ENCODE assay signal across 1 cellular context in the genomic region with DNA sequence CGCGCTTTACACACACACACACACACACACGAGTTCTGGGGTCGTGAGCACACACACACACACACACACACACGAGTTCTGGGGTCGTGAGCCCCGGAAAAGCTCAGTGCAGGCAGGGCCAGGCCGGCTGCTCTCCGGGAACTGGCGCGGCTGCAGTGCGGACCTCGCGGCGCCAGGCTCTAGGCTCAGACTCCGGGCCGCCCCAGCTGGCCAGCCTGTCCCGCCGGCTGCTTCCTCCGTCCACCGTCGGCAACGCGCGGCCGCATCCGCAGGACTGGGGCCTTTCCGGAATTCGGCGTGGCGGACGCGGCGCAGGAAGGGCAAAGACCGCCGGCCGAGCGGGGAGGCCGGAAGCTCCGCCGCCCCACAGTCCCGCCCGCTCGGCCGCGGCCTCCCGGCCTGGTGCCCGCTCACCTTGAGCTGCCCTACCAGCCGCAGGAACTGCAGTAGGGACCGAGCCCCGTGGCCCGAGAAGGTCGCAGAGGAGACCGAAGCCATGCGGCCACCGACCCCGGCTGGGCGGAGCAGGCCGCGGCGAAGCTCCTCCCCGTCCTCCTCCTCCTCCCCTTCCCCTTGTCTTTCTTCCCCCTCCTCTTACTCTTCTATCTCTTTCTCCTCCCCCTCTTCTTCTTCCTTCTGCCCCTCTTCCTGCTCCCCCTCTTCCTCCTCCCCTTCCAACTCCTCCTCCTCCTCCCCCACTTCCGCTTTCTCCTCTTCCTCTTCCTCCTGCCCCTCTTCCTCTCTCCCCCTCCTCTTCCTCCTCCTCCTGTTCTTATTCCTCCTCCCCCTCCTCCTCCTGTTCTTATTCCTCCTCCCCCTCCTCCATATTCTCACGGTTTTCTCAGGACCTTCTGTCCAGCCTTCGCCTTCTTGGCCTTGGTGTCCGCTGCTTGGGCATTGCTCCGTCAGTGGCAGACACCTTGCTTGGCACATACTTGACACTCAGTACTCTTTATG.
A peak's percentile ranks its signal among the peaks of the same experiment; 100 is the strongest.
TF ChIP-seq lines count a peak whose summit lies in the region.

A gene with protein sequence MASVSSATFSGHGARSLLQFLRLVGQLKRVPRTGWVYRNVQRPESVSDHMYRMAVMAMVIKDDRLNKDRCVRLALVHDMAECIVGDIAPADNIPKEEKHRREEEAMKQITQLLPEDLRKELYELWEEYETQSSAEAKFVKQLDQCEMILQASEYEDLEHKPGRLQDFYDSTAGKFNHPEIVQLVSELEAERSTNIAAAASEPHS (minus strand): TSS at position 533 of the 957 bp plus-strand sequence. CDS start 35 bp downstream, at position 498.

TF ChIP-seq in HepG2, 621 proteins besides CTCF, POLR2A, EP300 and RAD21 (continued from another document and continues in another):
- TF ChIP-seq, protein P1, sequence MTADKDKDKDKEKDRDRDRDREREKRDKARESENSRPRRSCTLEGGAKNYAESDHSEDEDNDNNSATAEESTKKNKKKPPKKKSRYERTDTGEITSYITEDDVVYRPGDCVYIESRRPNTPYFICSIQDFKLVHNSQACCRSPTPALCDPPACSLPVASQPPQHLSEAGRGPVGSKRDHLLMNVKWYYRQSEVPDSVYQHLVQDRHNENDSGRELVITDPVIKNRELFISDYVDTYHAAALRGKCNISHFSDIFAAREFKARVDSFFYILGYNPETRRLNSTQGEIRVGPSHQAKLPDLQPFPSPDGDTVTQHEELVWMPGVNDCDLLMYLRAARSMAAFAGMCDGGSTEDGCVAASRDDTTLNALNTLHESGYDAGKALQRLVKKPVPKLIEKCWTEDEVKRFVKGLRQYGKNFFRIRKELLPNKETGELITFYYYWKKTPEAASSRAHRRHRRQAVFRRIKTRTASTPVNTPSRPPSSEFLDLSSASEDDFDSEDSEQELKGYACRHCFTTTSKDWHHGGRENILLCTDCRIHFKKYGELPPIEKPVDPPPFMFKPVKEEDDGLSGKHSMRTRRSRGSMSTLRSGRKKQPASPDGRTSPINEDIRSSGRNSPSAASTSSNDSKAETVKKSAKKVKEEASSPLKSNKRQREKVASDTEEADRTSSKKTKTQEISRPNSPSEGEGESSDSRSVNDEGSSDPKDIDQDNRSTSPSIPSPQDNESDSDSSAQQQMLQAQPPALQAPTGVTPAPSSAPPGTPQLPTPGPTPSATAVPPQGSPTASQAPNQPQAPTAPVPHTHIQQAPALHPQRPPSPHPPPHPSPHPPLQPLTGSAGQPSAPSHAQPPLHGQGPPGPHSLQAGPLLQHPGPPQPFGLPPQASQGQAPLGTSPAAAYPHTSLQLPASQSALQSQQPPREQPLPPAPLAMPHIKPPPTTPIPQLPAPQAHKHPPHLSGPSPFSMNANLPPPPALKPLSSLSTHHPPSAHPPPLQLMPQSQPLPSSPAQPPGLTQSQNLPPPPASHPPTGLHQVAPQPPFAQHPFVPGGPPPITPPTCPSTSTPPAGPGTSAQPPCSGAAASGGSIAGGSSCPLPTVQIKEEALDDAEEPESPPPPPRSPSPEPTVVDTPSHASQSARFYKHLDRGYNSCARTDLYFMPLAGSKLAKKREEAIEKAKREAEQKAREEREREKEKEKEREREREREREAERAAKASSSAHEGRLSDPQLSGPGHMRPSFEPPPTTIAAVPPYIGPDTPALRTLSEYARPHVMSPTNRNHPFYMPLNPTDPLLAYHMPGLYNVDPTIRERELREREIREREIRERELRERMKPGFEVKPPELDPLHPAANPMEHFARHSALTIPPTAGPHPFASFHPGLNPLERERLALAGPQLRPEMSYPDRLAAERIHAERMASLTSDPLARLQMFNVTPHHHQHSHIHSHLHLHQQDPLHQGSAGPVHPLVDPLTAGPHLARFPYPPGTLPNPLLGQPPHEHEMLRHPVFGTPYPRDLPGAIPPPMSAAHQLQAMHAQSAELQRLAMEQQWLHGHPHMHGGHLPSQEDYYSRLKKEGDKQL (CRISPR knock-in tag; IDR thresholded peaks at IDR 0.05; ENCODE audit: low read depth): 0 out of 2 replicates have a peak, but pooled peaks have one; percentile 31
- TF ChIP-seq TBL1XR1 (IDR thresholded peaks at IDR 0.05; ENCODE audit: borderline replicate concordance, low read length, partially characterized antibody) (no peak), THAP11 (CRISPR knock-in tag; IDR thresholded peaks at IDR 0.05) (peak; percentile 78), FOXA1 (IDR thresholded peaks at IDR 0.05) (no peak), FOXA1 (CRISPR knock-in tag; IDR thresholded peaks at IDR 0.05) (peak; percentile 1; the same call in 1 of the 2 replicates), ZZZ3 (CRISPR knock-in tag; IDR thresholded peaks at IDR 0.05; ENCODE audit: borderline replicate concordance) (peak; percentile 51; the same call in 1 of the 2 replicates), ZBTB42 (CRISPR knock-in tag; IDR thresholded peaks at IDR 0.05) (peak; percentile 95), CEBPB (IDR thresholded peaks at IDR 0.05; ENCODE audit: borderline replicate concordance, low read depth, low read length) (no peak), TEAD3 (CRISPR knock-in tag; optimal IDR thresholded peaks at IDR 0.05; ENCODE audit: borderline replicate concordance) (peak; percentile 93), ZNF703 (CRISPR knock-in tag; IDR thresholded peaks at IDR 0.05; ENCODE audit: borderline replicate concordance) (peak; percentile 96; the same call in 1 of the 2 replicates), ARID2 (CRISPR knock-in tag; IDR thresholded peaks at IDR 0.05; ENCODE audit: borderline replicate concordance) (peak; percentile 89; the same call in 1 of the 2 replicates), CC2D1A (CRISPR knock-in tag; IDR thresholded peaks at IDR 0.05) (0 out of 2 replicates have a peak, but pooled peaks have one; percentile 54), SOX5 (CRISPR knock-in tag; IDR thresholded peaks at IDR 0.05; ENCODE audit: borderline replicate concordance) (peak; percentile 56; the same call in 1 of the 2 replicates), FOXK1 (CRISPR knock-in tag; IDR thresholded peaks at IDR 0.05; ENCODE audit: borderline replicate concordance, low read depth) (no peak), FOSL1 (CRISPR knock-in tag; IDR thresholded peaks at IDR 0.05; ENCODE audit: borderline replicate concordance) (no peak; the same call in 1 of the 2 replicates), KDM1A (CRISPR knock-in tag; IDR thresholded peaks at IDR 0.05) (peak; percentile 75; the same call in 1 of the 2 replicates), RFX3 (CRISPR knock-in tag; IDR thresholded peaks at IDR 0.05) (no peak)
- TF ChIP-seq, protein P2, sequence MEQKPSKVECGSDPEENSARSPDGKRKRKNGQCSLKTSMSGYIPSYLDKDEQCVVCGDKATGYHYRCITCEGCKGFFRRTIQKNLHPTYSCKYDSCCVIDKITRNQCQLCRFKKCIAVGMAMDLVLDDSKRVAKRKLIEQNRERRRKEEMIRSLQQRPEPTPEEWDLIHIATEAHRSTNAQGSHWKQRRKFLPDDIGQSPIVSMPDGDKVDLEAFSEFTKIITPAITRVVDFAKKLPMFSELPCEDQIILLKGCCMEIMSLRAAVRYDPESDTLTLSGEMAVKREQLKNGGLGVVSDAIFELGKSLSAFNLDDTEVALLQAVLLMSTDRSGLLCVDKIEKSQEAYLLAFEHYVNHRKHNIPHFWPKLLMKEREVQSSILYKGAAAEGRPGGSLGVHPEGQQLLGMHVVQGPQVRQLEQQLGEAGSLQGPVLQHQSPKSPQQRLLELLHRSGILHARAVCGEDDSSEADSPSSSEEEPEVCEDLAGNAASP (CRISPR knock-in tag; IDR thresholded peaks at IDR 0.05; ENCODE audit: borderline replicate concordance): peak; percentile 76
- TF ChIP-seq, protein P3, sequence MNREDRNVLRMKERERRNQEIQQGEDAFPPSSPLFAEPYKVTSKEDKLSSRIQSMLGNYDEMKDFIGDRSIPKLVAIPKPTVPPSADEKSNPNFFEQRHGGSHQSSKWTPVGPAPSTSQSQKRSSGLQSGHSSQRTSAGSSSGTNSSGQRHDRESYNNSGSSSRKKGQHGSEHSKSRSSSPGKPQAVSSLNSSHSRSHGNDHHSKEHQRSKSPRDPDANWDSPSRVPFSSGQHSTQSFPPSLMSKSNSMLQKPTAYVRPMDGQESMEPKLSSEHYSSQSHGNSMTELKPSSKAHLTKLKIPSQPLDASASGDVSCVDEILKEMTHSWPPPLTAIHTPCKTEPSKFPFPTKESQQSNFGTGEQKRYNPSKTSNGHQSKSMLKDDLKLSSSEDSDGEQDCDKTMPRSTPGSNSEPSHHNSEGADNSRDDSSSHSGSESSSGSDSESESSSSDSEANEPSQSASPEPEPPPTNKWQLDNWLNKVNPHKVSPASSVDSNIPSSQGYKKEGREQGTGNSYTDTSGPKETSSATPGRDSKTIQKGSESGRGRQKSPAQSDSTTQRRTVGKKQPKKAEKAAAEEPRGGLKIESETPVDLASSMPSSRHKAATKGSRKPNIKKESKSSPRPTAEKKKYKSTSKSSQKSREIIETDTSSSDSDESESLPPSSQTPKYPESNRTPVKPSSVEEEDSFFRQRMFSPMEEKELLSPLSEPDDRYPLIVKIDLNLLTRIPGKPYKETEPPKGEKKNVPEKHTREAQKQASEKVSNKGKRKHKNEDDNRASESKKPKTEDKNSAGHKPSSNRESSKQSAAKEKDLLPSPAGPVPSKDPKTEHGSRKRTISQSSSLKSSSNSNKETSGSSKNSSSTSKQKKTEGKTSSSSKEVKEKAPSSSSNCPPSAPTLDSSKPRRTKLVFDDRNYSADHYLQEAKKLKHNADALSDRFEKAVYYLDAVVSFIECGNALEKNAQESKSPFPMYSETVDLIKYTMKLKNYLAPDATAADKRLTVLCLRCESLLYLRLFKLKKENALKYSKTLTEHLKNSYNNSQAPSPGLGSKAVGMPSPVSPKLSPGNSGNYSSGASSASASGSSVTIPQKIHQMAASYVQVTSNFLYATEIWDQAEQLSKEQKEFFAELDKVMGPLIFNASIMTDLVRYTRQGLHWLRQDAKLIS (CRISPR knock-in tag; IDR thresholded peaks at IDR 0.05): peak; percentile 86
- TF ChIP-seq, protein P4, sequence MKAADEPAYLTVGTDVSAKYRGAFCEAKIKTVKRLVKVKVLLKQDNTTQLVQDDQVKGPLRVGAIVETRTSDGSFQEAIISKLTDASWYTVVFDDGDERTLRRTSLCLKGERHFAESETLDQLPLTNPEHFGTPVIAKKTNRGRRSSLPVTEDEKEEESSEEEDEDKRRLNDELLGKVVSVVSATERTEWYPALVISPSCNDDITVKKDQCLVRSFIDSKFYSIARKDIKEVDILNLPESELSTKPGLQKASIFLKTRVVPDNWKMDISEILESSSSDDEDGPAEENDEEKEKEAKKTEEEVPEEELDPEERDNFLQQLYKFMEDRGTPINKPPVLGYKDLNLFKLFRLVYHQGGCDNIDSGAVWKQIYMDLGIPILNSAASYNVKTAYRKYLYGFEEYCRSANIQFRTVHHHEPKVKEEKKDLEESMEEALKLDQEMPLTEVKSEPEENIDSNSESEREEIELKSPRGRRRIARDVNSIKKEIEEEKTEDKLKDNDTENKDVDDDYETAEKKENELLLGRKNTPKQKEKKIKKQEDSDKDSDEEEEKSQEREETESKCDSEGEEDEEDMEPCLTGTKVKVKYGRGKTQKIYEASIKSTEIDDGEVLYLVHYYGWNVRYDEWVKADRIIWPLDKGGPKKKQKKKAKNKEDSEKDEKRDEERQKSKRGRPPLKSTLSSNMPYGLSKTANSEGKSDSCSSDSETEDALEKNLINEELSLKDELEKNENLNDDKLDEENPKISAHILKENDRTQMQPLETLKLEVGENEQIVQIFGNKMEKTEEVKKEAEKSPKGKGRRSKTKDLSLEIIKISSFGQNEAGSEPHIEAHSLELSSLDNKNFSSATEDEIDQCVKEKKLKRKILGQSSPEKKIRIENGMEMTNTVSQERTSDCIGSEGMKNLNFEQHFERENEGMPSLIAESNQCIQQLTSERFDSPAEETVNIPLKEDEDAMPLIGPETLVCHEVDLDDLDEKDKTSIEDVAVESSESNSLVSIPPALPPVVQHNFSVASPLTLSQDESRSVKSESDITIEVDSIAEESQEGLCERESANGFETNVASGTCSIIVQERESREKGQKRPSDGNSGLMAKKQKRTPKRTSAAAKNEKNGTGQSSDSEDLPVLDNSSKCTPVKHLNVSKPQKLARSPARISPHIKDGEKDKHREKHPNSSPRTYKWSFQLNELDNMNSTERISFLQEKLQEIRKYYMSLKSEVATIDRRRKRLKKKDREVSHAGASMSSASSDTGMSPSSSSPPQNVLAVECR (CRISPR knock-in tag; IDR thresholded peaks at IDR 0.05; ENCODE audit: borderline replicate concordance): peak; percentile 96
- TF ChIP-seq, protein P5, sequence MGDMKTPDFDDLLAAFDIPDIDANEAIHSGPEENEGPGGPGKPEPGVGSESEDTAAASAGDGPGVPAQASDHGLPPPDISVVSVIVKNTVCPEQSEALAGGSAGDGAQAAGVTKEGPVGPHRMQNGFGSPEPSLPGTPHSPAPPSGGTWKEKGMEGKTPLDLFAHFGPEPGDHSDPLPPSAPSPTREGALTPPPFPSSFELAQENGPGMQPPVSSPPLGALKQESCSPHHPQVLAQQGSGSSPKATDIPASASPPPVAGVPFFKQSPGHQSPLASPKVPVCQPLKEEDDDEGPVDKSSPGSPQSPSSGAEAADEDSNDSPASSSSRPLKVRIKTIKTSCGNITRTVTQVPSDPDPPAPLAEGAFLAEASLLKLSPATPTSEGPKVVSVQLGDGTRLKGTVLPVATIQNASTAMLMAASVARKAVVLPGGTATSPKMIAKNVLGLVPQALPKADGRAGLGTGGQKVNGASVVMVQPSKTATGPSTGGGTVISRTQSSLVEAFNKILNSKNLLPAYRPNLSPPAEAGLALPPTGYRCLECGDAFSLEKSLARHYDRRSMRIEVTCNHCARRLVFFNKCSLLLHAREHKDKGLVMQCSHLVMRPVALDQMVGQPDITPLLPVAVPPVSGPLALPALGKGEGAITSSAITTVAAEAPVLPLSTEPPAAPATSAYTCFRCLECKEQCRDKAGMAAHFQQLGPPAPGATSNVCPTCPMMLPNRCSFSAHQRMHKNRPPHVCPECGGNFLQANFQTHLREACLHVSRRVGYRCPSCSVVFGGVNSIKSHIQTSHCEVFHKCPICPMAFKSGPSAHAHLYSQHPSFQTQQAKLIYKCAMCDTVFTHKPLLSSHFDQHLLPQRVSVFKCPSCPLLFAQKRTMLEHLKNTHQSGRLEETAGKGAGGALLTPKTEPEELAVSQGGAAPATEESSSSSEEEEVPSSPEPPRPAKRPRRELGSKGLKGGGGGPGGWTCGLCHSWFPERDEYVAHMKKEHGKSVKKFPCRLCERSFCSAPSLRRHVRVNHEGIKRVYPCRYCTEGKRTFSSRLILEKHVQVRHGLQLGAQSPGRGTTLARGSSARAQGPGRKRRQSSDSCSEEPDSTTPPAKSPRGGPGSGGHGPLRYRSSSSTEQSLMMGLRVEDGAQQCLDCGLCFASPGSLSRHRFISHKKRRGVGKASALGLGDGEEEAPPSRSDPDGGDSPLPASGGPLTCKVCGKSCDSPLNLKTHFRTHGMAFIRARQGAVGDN (CRISPR knock-in tag; IDR thresholded peaks at IDR 0.05): peak; percentile 99
- TF ChIP-seq, protein P6, sequence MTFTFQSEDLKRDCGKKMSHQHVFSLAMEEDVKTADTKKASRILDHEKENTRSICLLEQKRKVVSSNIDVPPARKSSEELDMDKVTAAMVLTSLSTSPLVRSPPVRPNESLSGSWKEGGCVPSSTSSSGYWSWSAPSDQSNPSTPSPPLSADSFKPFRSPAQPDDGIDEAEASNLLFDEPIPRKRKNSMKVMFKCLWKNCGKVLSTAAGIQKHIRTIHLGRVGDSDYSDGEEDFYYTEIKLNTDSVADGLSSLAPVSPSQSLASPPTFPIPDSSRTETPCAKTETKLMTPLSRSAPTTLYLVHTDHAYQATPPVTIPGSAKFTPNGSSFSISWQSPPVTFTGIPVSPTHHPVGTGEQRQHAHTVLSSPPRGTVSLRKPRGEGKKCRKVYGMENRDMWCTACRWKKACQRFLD (CRISPR knock-in tag; IDR thresholded peaks at IDR 0.05; ENCODE audit: borderline replicate concordance): peak; percentile 86
